ENCODE assay signal across 30 cellular contexts in genomic region chr13:60701919-60702318, GRCh38.
"Had no signal": no experiment of that assay in that cellular context is flagged by ENCODE, and none has a peak within 500 bp of the region (broad histone marks: within the 10 kb centered on the region; RNA-seq: fewer than 3 reads in every experiment).

No MANE protein-coding gene starts in this region.

- ATAC-seq: heart right ventricle; left cardiac atrium; left lung; lower lobe of right lung; naive thymus-derived CD8-positive, alpha-beta T cell; pancreas; right cardiac atrium; sciatic nerve; stimulated activated effector memory CD8-positive, alpha-beta T cell treated with anti-CD3 and anti-CD28 coated beads, Interleukin-12 subunit alpha, Interleukin-12 subunit beta, amount 100 ng/mL, for 72 hours; upper lobe of right lung had no signal

- H3K4me3 ChIP-seq: heart right ventricle, hepatocyte, left lung, lower lobe of right lung, pancreas, prostate gland, skin epidermis, spleen, suprapubic skin, thoracic aorta, tibial artery, upper lobe of right lung had no signal

- H3K4me1 Mint-ChIP-seq: naive thymus-derived CD8-positive, alpha-beta T cell; nephron; stimulated activated effector memory CD8-positive, alpha-beta T cell treated with anti-CD3 and anti-CD28 coated beads, Interleukin-12 subunit alpha, Interleukin-12 subunit beta, amount 100 ng/mL, for 72 hours had no signal

- H3K27me3 Mint-ChIP-seq: stimulated activated naive CD8-positive, alpha-beta T cell treated with anti-CD3 and anti-CD28 coated beads, Interleukin-15, Interleukin-2, amounts not matched to agents 100 ng/mL and 50 ng/mL, for 24 hours had no signal

- H3K4me3 Mint-ChIP-seq: naive thymus-derived CD8-positive, alpha-beta T cell; nephron; neural crest cell; stimulated activated effector memory CD8-positive, alpha-beta T cell treated with anti-CD3 and anti-CD28 coated beads, Interleukin-12 subunit alpha, Interleukin-12 subunit beta, amount 100 ng/mL, for 72 hours; stimulated activated naive CD8-positive, alpha-beta T cell treated with anti-CD3 and anti-CD28 coated beads, Interleukin-15, Interleukin-2, amounts not matched to agents 100 ng/mL and 50 ng/mL, for 24 hours had no signal

- H3K79me2 ChIP-seq: hepatocyte had no signal

- H3K36me3 ChIP-seq: heart right ventricle, left lung, lower lobe of right lung, neutrophil, pancreas, prostate gland, spleen, suprapubic skin, thoracic aorta, tibial artery, upper lobe of right lung had no signal

- DNase-seq: heart right ventricle; kidney glomerular epithelial cell; left cardiac atrium; left lung; lower lobe of right lung; mammary epithelial cell; mesenchymal stem cell; naive thymus-derived CD8-positive, alpha-beta T cell; occipital lobe; pancreas; posterior cingulate gyrus; retina; right cardiac atrium; spleen; stimulated activated CD4-positive, alpha-beta T cell treated with anti-CD3 and anti-CD28 coated beads, Interleukin-4, amount 100 ng/mL, for 24 hours; stimulated activated naive CD4-positive, alpha-beta T cell; tibial artery; trophoblast cell; upper lobe of right lung had no signal

- H3K27ac ChIP-seq: heart right ventricle, hepatocyte, left lung, lower lobe of right lung, neutrophil, pancreas, prostate gland, skin epidermis, spleen, suprapubic skin, thoracic aorta, tibial artery, upper lobe of right lung had no signal

- H3K4me2 ChIP-seq: hepatocyte had no signal

- H3K9me3 Mint-ChIP-seq: nephron, neural crest cell had no signal

- H3K27me3 ChIP-seq: heart right ventricle, hepatocyte, left lung, neutrophil, spleen, suprapubic skin, tibial artery, upper lobe of right lung had no signal

- H3K36me3 Mint-ChIP-seq: naive thymus-derived CD8-positive, alpha-beta T cell; stimulated activated effector memory CD8-positive, alpha-beta T cell treated with anti-CD3 and anti-CD28 coated beads, Interleukin-12 subunit alpha, Interleukin-12 subunit beta, amount 100 ng/mL, for 72 hours had no signal

- H2AFZ ChIP-seq: hepatocyte had no signal

- H3K9me3 ChIP-seq: heart right ventricle, left lung, lower lobe of right lung, neutrophil, pancreas, spleen, suprapubic skin, thoracic aorta, tibial artery, upper lobe of right lung had no signal

- H3K27ac Mint-ChIP-seq: naive thymus-derived CD8-positive, alpha-beta T cell; nephron; stimulated activated effector memory CD8-positive, alpha-beta T cell treated with anti-CD3 and anti-CD28 coated beads, Interleukin-12 subunit alpha, Interleukin-12 subunit beta, amount 100 ng/mL, for 72 hours; stimulated activated naive CD8-positive, alpha-beta T cell treated with anti-CD3 and anti-CD28 coated beads, Interleukin-15, Interleukin-2, amounts not matched to agents 100 ng/mL and 50 ng/mL, for 24 hours had no signal

- H3K4me1 ChIP-seq: heart right ventricle, left lung, lower lobe of right lung, pancreas, prostate gland, spleen, suprapubic skin, tibial artery, upper lobe of right lung had no signal
